Comparison of ENCODE assay signal across 1 cellular context in the genomic region with DNA sequence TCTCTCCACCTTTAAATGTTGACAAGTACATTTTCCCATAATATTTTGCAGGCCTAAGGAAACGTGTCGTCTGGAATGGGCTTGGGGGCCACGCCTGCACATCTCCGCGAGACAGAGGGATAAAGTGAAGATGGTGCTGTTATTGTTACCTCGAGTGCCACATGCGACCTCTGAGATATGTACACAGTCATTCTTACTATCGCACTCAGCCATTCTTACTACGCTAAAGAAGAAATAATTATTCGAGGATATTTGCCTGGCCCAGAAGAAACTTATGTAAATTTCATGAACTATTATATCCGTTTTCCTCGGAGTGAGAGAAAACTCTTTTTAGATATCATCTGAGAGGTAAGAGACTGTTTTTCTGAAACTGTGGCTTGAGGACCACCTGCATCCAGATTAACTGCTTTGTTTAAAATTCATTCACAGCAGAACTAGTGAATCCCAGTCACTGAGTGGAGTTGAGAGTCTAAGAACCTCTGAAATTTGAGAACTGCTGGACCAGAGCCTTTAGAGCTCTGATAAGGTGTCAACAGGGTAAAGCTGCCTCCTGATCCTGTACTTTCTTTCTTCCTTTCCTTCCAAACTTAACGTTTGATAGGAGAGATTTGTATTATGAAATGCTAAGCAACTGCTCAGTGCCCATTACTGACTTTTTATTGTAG.
TF ChIP-seq lines count a peak whose summit lies in the region.

No MANE protein-coding gene starts in this region.

TF ChIP-seq in HepG2, 621 proteins besides CTCF, POLR2A, EP300 and RAD21 (continued from another document):
- no peak for TF ChIP-seq ZBED4 (CRISPR knock-in tag; IDR thresholded peaks at IDR 0.05; ENCODE audit: borderline replicate concordance)
- no peak for TF ChIP-seq IKZF1 (IDR thresholded peaks at IDR 0.05)
- no peak for TF ChIP-seq LCORL (IDR thresholded peaks at IDR 0.05)
- TF ChIP-seq LCORL (CRISPR knock-in tag; IDR thresholded peaks at IDR 0.05), result no peak
- TF ChIP-seq RAD51 (IDR thresholded peaks at IDR 0.05; ENCODE audit: borderline replicate concordance), result no peak
- TF ChIP-seq, protein P1, sequence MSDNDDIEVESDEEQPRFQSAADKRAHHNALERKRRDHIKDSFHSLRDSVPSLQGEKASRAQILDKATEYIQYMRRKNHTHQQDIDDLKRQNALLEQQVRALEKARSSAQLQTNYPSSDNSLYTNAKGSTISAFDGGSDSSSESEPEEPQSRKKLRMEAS (IDR thresholded peaks at IDR 0.05), result no peak
- TF ChIP-seq NR2F1 (CRISPR knock-in tag; IDR thresholded peaks at IDR 0.05), result no peak
- no peak for TF ChIP-seq ZNF263 (CRISPR knock-in tag; IDR thresholded peaks at IDR 0.05)
TF ChIP-seq in HepG2: peak in this region for 0.
